ENCODE assay signal across 1 cellular context in the genomic region with DNA sequence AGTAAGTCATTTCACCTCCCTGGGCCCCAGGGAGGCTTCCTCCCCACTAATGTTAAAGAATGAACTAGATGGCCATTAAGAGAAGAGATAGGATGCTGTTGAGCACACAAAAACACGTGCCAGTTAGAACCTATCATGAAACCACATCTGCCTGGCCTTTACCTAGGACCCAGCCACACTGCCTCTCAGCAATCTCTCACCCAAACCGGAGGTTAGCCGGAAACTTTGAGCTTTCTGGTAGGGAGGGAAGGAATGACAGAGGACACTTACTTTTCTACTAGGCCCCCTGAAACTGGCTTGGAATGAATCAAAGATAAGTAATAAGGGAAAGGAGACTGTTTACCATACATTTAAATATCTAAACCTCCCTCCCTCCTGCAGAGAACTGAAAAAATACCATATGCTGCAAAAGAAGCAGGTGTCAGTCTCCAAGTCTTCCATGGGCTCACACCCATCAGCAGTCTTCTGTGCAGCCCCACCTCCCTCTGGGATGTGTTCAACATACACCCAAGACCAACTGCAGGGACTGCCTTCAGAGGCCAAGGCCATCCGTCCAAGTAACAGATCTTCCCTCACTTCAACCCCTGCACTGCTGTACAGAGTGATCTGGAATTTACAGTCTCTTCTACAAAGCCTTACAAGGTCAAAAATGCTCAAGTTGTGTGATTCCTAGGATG.
TF ChIP-seq lines count a peak whose summit lies in the region.

No MANE protein-coding gene starts in this region.

TF ChIP-seq in WTC11, 78 proteins besides CTCF, POLR2A, EP300 and RAD21 (continued from another document):
- TF ChIP-seq, protein P1, sequence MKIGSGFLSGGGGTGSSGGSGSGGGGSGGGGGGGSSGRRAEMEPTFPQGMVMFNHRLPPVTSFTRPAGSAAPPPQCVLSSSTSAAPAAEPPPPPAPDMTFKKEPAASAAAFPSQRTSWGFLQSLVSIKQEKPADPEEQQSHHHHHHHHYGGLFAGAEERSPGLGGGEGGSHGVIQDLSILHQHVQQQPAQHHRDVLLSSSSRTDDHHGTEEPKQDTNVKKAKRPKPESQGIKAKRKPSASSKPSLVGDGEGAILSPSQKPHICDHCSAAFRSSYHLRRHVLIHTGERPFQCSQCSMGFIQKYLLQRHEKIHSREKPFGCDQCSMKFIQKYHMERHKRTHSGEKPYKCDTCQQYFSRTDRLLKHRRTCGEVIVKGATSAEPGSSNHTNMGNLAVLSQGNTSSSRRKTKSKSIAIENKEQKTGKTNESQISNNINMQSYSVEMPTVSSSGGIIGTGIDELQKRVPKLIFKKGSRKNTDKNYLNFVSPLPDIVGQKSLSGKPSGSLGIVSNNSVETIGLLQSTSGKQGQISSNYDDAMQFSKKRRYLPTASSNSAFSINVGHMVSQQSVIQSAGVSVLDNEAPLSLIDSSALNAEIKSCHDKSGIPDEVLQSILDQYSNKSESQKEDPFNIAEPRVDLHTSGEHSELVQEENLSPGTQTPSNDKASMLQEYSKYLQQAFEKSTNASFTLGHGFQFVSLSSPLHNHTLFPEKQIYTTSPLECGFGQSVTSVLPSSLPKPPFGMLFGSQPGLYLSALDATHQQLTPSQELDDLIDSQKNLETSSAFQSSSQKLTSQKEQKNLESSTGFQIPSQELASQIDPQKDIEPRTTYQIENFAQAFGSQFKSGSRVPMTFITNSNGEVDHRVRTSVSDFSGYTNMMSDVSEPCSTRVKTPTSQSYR (CRISPR knock-in tag; IDR thresholded peaks at IDR 0.05): no peak
- no peak for TF ChIP-seq GABPB1 (CRISPR knock-in tag; IDR thresholded peaks at IDR 0.05)
- TF ChIP-seq, protein P2, sequence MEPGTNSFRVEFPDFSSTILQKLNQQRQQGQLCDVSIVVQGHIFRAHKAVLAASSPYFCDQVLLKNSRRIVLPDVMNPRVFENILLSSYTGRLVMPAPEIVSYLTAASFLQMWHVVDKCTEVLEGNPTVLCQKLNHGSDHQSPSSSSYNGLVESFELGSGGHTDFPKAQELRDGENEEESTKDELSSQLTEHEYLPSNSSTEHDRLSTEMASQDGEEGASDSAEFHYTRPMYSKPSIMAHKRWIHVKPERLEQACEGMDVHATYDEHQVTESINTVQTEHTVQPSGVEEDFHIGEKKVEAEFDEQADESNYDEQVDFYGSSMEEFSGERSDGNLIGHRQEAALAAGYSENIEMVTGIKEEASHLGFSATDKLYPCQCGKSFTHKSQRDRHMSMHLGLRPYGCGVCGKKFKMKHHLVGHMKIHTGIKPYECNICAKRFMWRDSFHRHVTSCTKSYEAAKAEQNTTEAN (CRISPR knock-in tag; IDR thresholded peaks at IDR 0.05): no peak
- TF ChIP-seq, protein P3, sequence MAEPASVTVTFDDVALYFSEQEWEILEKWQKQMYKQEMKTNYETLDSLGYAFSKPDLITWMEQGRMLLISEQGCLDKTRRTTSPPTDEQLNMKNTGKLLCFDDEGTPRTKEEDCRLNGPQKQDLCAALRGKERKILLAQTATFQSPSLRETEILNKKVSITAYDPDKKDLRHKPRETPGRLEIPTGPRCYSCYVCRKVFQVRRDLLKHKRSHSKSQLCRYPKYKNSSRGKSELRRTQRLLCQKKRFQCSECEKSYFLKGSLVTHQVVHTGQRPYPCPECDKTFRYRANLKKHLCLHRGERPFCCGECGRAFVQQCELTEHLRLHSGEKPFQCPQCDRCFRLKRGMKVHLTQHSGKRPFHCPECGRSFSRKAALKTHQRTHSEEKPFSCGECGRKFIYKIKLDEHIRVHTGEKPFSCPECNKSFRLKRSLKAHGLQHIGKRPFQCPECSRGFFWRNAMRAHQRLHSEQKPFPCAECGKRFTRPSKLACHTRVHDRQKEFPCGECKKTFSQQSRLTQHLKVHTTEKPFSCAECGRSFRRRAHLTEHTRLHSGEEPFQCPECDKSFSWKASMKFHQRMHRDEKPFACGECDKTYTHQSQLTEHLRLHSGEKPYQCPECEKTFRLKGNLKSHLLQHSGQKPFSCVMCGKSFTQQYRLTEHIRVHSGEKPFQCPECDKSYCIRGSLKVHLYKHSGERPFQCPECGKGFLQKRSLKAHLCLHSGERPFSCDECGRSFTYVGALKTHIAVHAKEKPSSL (CRISPR knock-in tag; conservative IDR thresholded peaks at IDR 0.05): no peak
